ENCODE assay signal across 19 cellular contexts in genomic region chr16:12906271-12906670, GRCh38.
"Had no signal": no experiment of that assay in that cellular context is flagged by ENCODE, and none has a peak within 500 bp of the region (broad histone marks: within the 10 kb centered on the region; RNA-seq: fewer than 3 reads in every experiment).

No MANE protein-coding gene starts in this region.

- DNase-seq: activated CD4-positive, alpha-beta memory T cell treated with anti-CD3 and anti-CD28 coated beads, Interleukin-2, amount 10 ng/mL, durations not matched to agents 7 days and 5 days; activated CD4-positive, alpha-beta T cell treated with anti-CD3 and anti-CD28 coated beads, Interleukin-2, amount 50 U/mL, for 1 hour; activated CD4-positive, CD25-positive, alpha-beta regulatory T cell; activated naive CD4-positive, alpha-beta T cell treated with anti-CD3 and anti-CD28 coated beads, Interleukin-2, amount 50 U/mL, for 16 hours; activated naive CD8-positive, alpha-beta T cell treated with anti-CD3 and anti-CD28 coated beads, Interleukin-2, amount 10 ng/mL, durations not matched to agents 7 days and 5 days; activated T-cell treated with anti-CD3 and anti-CD28 coated beads, Interleukin-2, amount 50 U/mL, for 1 hour; adrenal gland; NCI-H1105 treated with DMSO at 0.1 percent for 48 hours; NCI-H1436 treated with DMSO at 0.1 percent for 48 hours; NCI-H187; NCI-H2081; NCI-H510A treated with DMSO at 0.1 percent for 48 hours; NCI-H69; NK-92 treated with Interleukin-12 subunit alpha and Interleukin-12 subunit beta, amount 100 ng/mL, for 24 hours; OCI-M1; SHP77 treated with DMSO at 0.1 percent for 48 hours; T-cell; T-helper 2 cell; T1000 had no signal

- H3K9me3 ChIP-seq: adrenal gland had no signal

- H3K36me3 ChIP-seq: adrenal gland had no signal

- H3K4me3 ChIP-seq: adrenal gland had no signal

- H3K27ac ChIP-seq: adrenal gland had no signal
